1 cellular context compared by ENCODE assay signal in genomic region chr17:74282587-74283370, GRCh38.
A peak's percentile ranks its signal among the peaks of the same experiment; 100 is the strongest.
TF ChIP-seq lines count a peak whose summit lies in the region.

No MANE protein-coding gene starts in this region.

TF ChIP-seq in K562, 482 proteins besides CTCF, POLR2A, EP300 and RAD21 (continued from another document and continues in another):
- no peak for TF ChIP-seq CREB5 (CRISPR knock-in tag; IDR thresholded peaks at IDR 0.05)
- no peak for TF ChIP-seq ZNF318 (IDR thresholded peaks at IDR 0.05; ENCODE audit: borderline replicate concordance in 1 of 2, low read depth in 1 of 2)
- no peak for TF ChIP-seq CEBPG (CRISPR knock-in tag; IDR thresholded peaks at IDR 0.05)
- TF ChIP-seq CEBPG (tag; conservative IDR thresholded peaks at IDR 0.05 in 1 of 2, IDR thresholded peaks at IDR 0.05 in 1 of 2), result peak in 1 of 2 experiments; percentile 81; a peak in 2 of 4 replicates
- peak; percentile 90 for TF ChIP-seq SMARCA4 (IDR thresholded peaks at IDR 0.05)
- TF ChIP-seq JUN (IDR thresholded peaks at IDR 0.05; ENCODE audit: borderline replicate concordance, low read depth, low read length), result peak; percentile 77
- peak; percentile 67; the same call in 1 of the 2 replicates for TF ChIP-seq JUN (CRISPR knock-in tag; IDR thresholded peaks at IDR 0.05; ENCODE audit: borderline replicate concordance)
- TF ChIP-seq ID3 (CRISPR knock-in tag; IDR thresholded peaks at IDR 0.05), result no peak
- 0 out of 2 replicates have a peak, but pooled peaks have one; percentile 16 for TF ChIP-seq ID3 (tag; IDR thresholded peaks at IDR 0.05)
- TF ChIP-seq SNAPC5 (CRISPR knock-in tag; IDR thresholded peaks at IDR 0.05), result no peak
- TF ChIP-seq MITF (IDR thresholded peaks at IDR 0.05), result peak; percentile 83
- 0 out of 2 replicates have a peak, but pooled peaks have one; percentile 27 for TF ChIP-seq CXXC5 (CRISPR knock-in tag; IDR thresholded peaks at IDR 0.05)
- TF ChIP-seq DACH1 (IDR thresholded peaks at IDR 0.05; ENCODE audit: partially characterized antibody), result peak; percentile 61
- TF ChIP-seq HEY1 (CRISPR knock-in tag; IDR thresholded peaks at IDR 0.05; ENCODE audit: borderline replicate concordance), result peak; percentile 80; the same call in 1 of the 2 replicates
- no peak for TF ChIP-seq ZNF184 (CRISPR knock-in tag; IDR thresholded peaks at IDR 0.05)
- no peak for TF ChIP-seq ZNF232 (CRISPR knock-in tag; IDR thresholded peaks at IDR 0.05)
- peak; percentile 39; the same call in 1 of the 2 replicates for TF ChIP-seq ZNF584 (CRISPR knock-in tag; IDR thresholded peaks at IDR 0.05; ENCODE audit: low read depth)
- TF ChIP-seq HIVEP1 (CRISPR knock-in tag; IDR thresholded peaks at IDR 0.05), result no peak
- no peak; a peak in 1 of 4 replicates for TF ChIP-seq MNT (conservative IDR thresholded peaks at IDR 0.05)
- TF ChIP-seq HDGF (IDR thresholded peaks at IDR 0.05), result no peak
- peak; percentile 75 for TF ChIP-seq EGR1 (conservative IDR thresholded peaks at IDR 0.05)
- TF ChIP-seq CHD1 (IDR thresholded peaks at IDR 0.05; ENCODE audit: low read length), result no peak
- no peak for TF ChIP-seq ZNF174 (CRISPR knock-in tag; IDR thresholded peaks at IDR 0.05)
- peak; percentile 36; the same call in 1 of the 2 replicates for TF ChIP-seq ZFX (CRISPR knock-in tag; IDR thresholded peaks at IDR 0.05)
- TF ChIP-seq ZNF696 (CRISPR knock-in tag; conservative IDR thresholded peaks at IDR 0.05), result no peak
- TF ChIP-seq ELF4 (CRISPR knock-in tag; IDR thresholded peaks at IDR 0.05), result 0 out of 2 replicates have a peak, but pooled peaks have one; percentile 39
- peak; percentile 41; the same call in 1 of the 2 replicates for TF ChIP-seq ZNF165 (CRISPR knock-in tag; IDR thresholded peaks at IDR 0.05; ENCODE audit: borderline replicate concordance)
- TF ChIP-seq ZNF639 (CRISPR knock-in tag; conservative IDR thresholded peaks at IDR 0.05 in 1 of 2, IDR thresholded peaks at IDR 0.05 in 1 of 2), result peak in 1 of 2 experiments; percentile 57; a peak in 1 of 4 replicates
- 0 out of 2 replicates have a peak, but pooled peaks have one; percentile 29 for TF ChIP-seq ZFP1 (CRISPR knock-in tag; IDR thresholded peaks at IDR 0.05)
- peak; percentile 79 to 86 for TF ChIP-seq KDM1A (IDR thresholded peaks at IDR 0.05)
- no peak for TF ChIP-seq ZNF280B (CRISPR knock-in tag; IDR thresholded peaks at IDR 0.05)
- TF ChIP-seq FOXM1 (IDR thresholded peaks at IDR 0.05; ENCODE audit: low read depth), result peak; percentile 39; the same call in 1 of the 2 replicates
- no peak for TF ChIP-seq FOXM1 (CRISPR knock-in tag; IDR thresholded peaks at IDR 0.05; ENCODE audit: low read depth)
- TF ChIP-seq SP1 (CRISPR knock-in tag; IDR thresholded peaks at IDR 0.05), result peak; percentile 64
- no peak for TF ChIP-seq RBM39 (optimal IDR thresholded peaks at IDR 0.05; ENCODE audit: low read depth, low read length)
- TF ChIP-seq FOXJ2 (tag; IDR thresholded peaks at IDR 0.05), result peak; percentile 19
- no peak for TF ChIP-seq TCF7L2 (IDR thresholded peaks at IDR 0.05; ENCODE audit: low read depth, low read length)
- TF ChIP-seq TEAD1 (CRISPR knock-in tag; IDR thresholded peaks at IDR 0.05), result peak; percentile 60 to 89; a peak in 2 of 4 replicates
- no peak for TF ChIP-seq MCM7 (IDR thresholded peaks at IDR 0.05)
- no peak for TF ChIP-seq ZNF253 (CRISPR knock-in tag; conservative IDR thresholded peaks at IDR 0.05)
- no peak for TF ChIP-seq PHF8 (IDR thresholded peaks at IDR 0.05; ENCODE audit: borderline replicate concordance, low read length)
- peak; percentile 55; the same call in 1 of the 2 replicates for TF ChIP-seq EHMT2 (IDR thresholded peaks at IDR 0.05)
- TF ChIP-seq ZFP36 (IDR thresholded peaks at IDR 0.05; ENCODE audit: low read depth, low read length, partially characterized antibody), result peak; percentile 13
- no peak for TF ChIP-seq NR4A1 (CRISPR knock-in tag; IDR thresholded peaks at IDR 0.05)
- TF ChIP-seq NR4A1 (tag; IDR thresholded peaks at IDR 0.05), result peak; percentile 67; the same call in 1 of the 2 replicates
- TF ChIP-seq CTBP1 (IDR thresholded peaks at IDR 0.05; ENCODE audit: borderline replicate concordance), result peak; percentile 87; the same call in 1 of the 2 replicates
- TF ChIP-seq NR2C2 (CRISPR knock-in tag; IDR thresholded peaks at IDR 0.05), result no peak
- peak; percentile 81 for TF ChIP-seq NR2C2 (tag; IDR thresholded peaks at IDR 0.05)
- peak; percentile 63 for TF ChIP-seq SMAD1 (IDR thresholded peaks at IDR 0.05; ENCODE audit: low read depth, low read length, partially characterized antibody)
- peak; percentile 85 for TF ChIP-seq HES1 (IDR thresholded peaks at IDR 0.05; ENCODE audit: low read depth)
- TF ChIP-seq MAZ (CRISPR knock-in tag; conservative IDR thresholded peaks at IDR 0.05 in 1 of 2, IDR thresholded peaks at IDR 0.05 in 1 of 2), result peak in 1 of 2 experiments; percentile 29; a peak in 1 of 4 replicates
- TF ChIP-seq ATF7 (IDR thresholded peaks at IDR 0.05), result peak; percentile 78
